Comparison of ENCODE assay signal across 8 cellular contexts in the genomic region with DNA sequence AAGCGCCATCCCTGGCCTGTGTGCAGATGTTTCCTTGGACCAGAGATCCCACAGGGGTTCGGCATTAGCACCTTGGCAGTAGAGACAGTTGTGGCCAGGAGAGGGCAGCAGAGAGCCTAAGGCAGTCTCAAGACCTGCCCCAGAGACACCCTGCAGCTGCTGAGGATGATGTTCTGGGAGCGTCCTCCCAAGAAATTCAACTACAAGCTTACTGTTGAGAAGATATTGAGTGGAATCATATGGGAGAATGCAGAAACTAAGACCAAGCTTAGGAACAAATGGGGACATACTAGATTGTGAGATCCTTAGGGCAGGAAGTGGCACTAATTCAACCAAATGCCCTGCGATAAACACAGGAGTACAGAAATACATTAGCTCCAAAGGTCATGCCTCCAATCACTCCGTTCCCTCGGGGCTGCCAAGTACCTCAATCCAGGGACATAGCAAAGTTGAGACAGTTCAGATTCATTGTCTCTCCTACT. TPM values are rescaled to one million over a fixed set of nuclear protein-coding genes. Genes with fewer than 3 reads are reported as not detected.
DNase-seq lines count a peak whose midpoint lies in the region; TF ChIP-seq lines count a peak whose summit lies in the region.

No MANE protein-coding gene starts in this region.

- H3K4me3 Mint-ChIP-seq in activated naive CD4-positive, alpha-beta T cell treated with anti-CD3 and anti-CD28 coated beads, Interleukin-2, amount 10 ng/mL, durations not matched to agents 7 days and 5 days, result peak overlapping the region; percentile 45

- H3K36me3 Mint-ChIP-seq in activated naive CD4-positive, alpha-beta T cell treated with anti-CD3 and anti-CD28 coated beads, Interleukin-2, amount 10 ng/mL, durations not matched to agents 7 days and 5 days, result peaks cover 15% of the 10 kb centered on the region

- intact Hi-C loops in posterior cingulate gyrus (cut with DNase I), result no loop called here

- DNase-seq in GM04504 (ENCODE audit: low read depth) (peak; percentile 70), H4 (ENCODE audit: low spot score) (peak; percentile 68), SK-MEL-5 (ENCODE audit: low read depth, low spot score) (peak; percentile 83), glomerular visceral epithelial cell (ENCODE audit: extremely low spot score) (peak; percentile 78), posterior cingulate gyrus (peak; percentile 60 to 97 (median 90)), ureter (ENCODE audit: low spot score) (peak; percentile 83)
- peak; percentile 92 for DNase-seq in activated naive CD4-positive, alpha-beta T cell treated with anti-CD3 and anti-CD28 coated beads, Interleukin-2, amount 10 ng/mL, durations not matched to agents 7 days and 5 days

- TF ChIP-seq CTCF in LNCAP (IDR thresholded peaks at IDR 0.05), result peak; percentile 88

- H3K4me1 Mint-ChIP-seq in activated naive CD4-positive, alpha-beta T cell treated with anti-CD3 and anti-CD28 coated beads, Interleukin-2, amount 10 ng/mL, durations not matched to agents 7 days and 5 days, result peaks cover 54% of the 10 kb centered on the region

- no peaks in the 10 kb centered on the region for H3K9me3 Mint-ChIP-seq in activated naive CD4-positive, alpha-beta T cell treated with anti-CD3 and anti-CD28 coated beads, Interleukin-2, amount 10 ng/mL, durations not matched to agents 7 days and 5 days

- in situ Hi-C loops in SK-MEL-5 (cut with HindIII; ENCODE audit: low pct_unique_long_range_greater_than_20kb, low sequenced_read_pairs), result no loop called here

- peak overlapping the region; percentile 40 for H3K27ac Mint-ChIP-seq in activated naive CD4-positive, alpha-beta T cell treated with anti-CD3 and anti-CD28 coated beads, Interleukin-2, amount 10 ng/mL, durations not matched to agents 7 days and 5 days

- H3K27me3 Mint-ChIP-seq in activated naive CD4-positive, alpha-beta T cell treated with anti-CD3 and anti-CD28 coated beads, Interleukin-2, amount 10 ng/mL, durations not matched to agents 7 days and 5 days, result no peaks in the 10 kb centered on the region

- CTCF ChIA-PET in activated naive CD4-positive, alpha-beta T cell treated with anti-CD3 and anti-CD28 coated beads, Interleukin-2, amount 10 ng/mL, durations not matched to agents 7 days and 5 days (lab: Charles Lee), result interaction anchor here (0.5 to 9.8 kb wide), 45 partner anchors 10 to 683 kb away, joined by 3 to 112 read pairs (median 5); a partner anchor contains a TSS

RNA-seq across cellular contexts. Expression of a gene that starts 2.0 kb away (rescaled TPM):
- 0.04 TPM in 1 of 2 replicates, not detected in the other for total RNA-seq in H4 (2014; rRNA removed; shearing (Covaris generic))
- total RNA-seq in SK-MEL-5 (2014; rRNA removed; shearing (Covaris generic)), result not detected in 2 replicates
- polyA plus RNA-seq in SK-MEL-5 (2015; cell fraction: cytosol; rRNA removed), result not detected in 2 replicates
- polyA plus RNA-seq in SK-MEL-5 (2015; cell fraction: nucleus; rRNA removed), result 0.37 TPM in 1 of 2 replicates, not detected in the other
- total RNA-seq in ureter, result 0.70 TPM

Comparison
In these comparisons a context has a peak if more than half of its experiments do, and no peak if none do; other contexts are left out.
1. Peak in every context shown above with its lines: DNase-seq.